ENCODE assay signal across 9 cellular contexts in genomic region chr3:17783426-17783825, GRCh38.
"Had no signal": no experiment of that assay in that cellular context is flagged by ENCODE, and none has a peak within 500 bp of the region (broad histone marks: within the 10 kb centered on the region; RNA-seq: fewer than 3 reads in every experiment).

No MANE protein-coding gene starts in this region.

- DNase-seq: GM23248, GOT3, H7, HFFc6 had no signal

- H3K27ac Mint-ChIP-seq: HFFc6 had no signal

- H3K9me3 ChIP-seq: HAP-1 had no signal

- H3K4me3 ChIP-seq: GM23248, HAP-1 had no signal

- ATAC-seq: HCT116, HepG2 had no signal

- FAIRE-seq: HepG2 had no signal

- H3K4me1 ChIP-seq: HAP-1 had no signal

- H3K36me3 ChIP-seq: HAP-1 had no signal

- H3K4me3 Mint-ChIP-seq: HFFc6 had no signal

- H3K27ac ChIP-seq: GM23248, HL-60 had no signal

- H3K27me3 Mint-ChIP-seq: IgD-negative memory B cell had no signal
